In genomic region chr14:72607386-72608125, GRCh38 we compare ENCODE assay signal across 11 cellular contexts.
DNase-seq lines count a peak whose midpoint lies in the region; ATAC-seq and TF ChIP-seq lines count a peak whose summit lies in the region.
"Had no signal": no experiment of that assay in that cellular context is flagged by ENCODE, and none has a peak within 500 bp of the region (broad histone marks: within the 10 kb centered on the region; RNA-seq: fewer than 3 reads in every experiment).

No MANE protein-coding gene starts in this region.

- H3K79me2 ChIP-seq in neural progenitor cell (ENCODE audit: low read depth) = no peaks in the 10 kb centered on the region

- H3K4me1 ChIP-seq in endodermal cell (ENCODE audit: control insufficient read depth, insufficient read depth, low read length) (no peaks in the 10 kb centered on the region), neural progenitor cell (no peaks in the 10 kb centered on the region), uterus (no peaks in the 10 kb centered on the region), foreskin keratinocyte (peaks cover 5% of the 10 kb centered on the region)
- H3K4me1 ChIP-seq: testis had no signal

- no peak overlapping the region for H2AFZ ChIP-seq in neural progenitor cell (replicated peaks)

- peaks cover 5% of the 10 kb centered on the region for H3K27me3 Mint-ChIP-seq in endodermal cell (ENCODE audit: insufficient read depth)
- H3K27me3 Mint-ChIP-seq in neural progenitor cell (ENCODE audit: insufficient read depth, low read depth) = peaks cover 5% of the 10 kb centered on the region

- intact Hi-C loops in uterus (cut with DNase I; ENCODE audit: low total_unique reads) = no loop called here

- H3K4me2 ChIP-seq in neural progenitor cell = no peak overlapping the region

- H3K4me3 ChIP-seq in endodermal cell (ENCODE audit: low read length) (no peak overlapping the region), neural progenitor cell (no peak overlapping the region), uterus (no peak overlapping the region)
- H3K4me3 ChIP-seq: testis had no signal

- H3K27me3 ChIP-seq in endodermal cell (ENCODE audit: control insufficient read depth, insufficient read depth, low read length, poor library complexity, severe bottlenecking) (no peaks in the 10 kb centered on the region), neural progenitor cell (no peaks in the 10 kb centered on the region), uterus (no peaks in the 10 kb centered on the region), foreskin keratinocyte (no peaks in the 10 kb centered on the region)
- H3K27me3 ChIP-seq: testis had no signal

- H4K20me1 ChIP-seq in neural progenitor cell (ENCODE audit: low read depth) = no peaks in the 10 kb centered on the region

- DNase-seq in EL (peak; percentile 80), NCI-H524 treated with DMSO at 0.1 percent for 48 hours (lab: John Stamatoyannopoulos, UW) (peak; percentile 92), endodermal cell (peak; percentile 21), neural progenitor cell (ENCODE audit: low spot score) (no peak), uterus (no peak), foreskin keratinocyte (no peak)
- DNase-seq: activated gamma-delta T cell treated with Interleukin-2 at 50 U/mL for 16 hours, testis had no signal

- no peaks in the 10 kb centered on the region for H3K9me3 Mint-ChIP-seq in endodermal cell
- peaks cover 8% of the 10 kb centered on the region for H3K9me3 Mint-ChIP-seq in neural progenitor cell
- H3K9me3 Mint-ChIP-seq: naive thymus-derived CD4-positive, alpha-beta T cell had no signal

- WGBS in endodermal cell (ENCODE audit: insufficient coverage in 1 of 2, insufficient read length in 1 of 2), 2 experiments = 92 to 98% methylated on average over 9 to 12 of the region's 12 CpGs

- TF ChIP-seq CTCF in endodermal cell (conservative IDR thresholded peaks at IDR 0.05) (no peak), neural progenitor cell (IDR thresholded peaks at IDR 0.05) (no peak), uterus (IDR thresholded peaks at IDR 0.05) (no peak), foreskin keratinocyte (conservative IDR thresholded peaks at IDR 0.05) (no peak)

- no peak overlapping the region for H3K9ac ChIP-seq in endodermal cell (ENCODE audit: extremely low read depth, low read length, poor library complexity, severe bottlenecking)
- H3K9ac ChIP-seq in neural progenitor cell = no peak overlapping the region

- no peaks in the 10 kb centered on the region for H3K36me3 ChIP-seq in endodermal cell (ENCODE audit: control insufficient read depth, insufficient read depth, low read length)
- no peaks in the 10 kb centered on the region for H3K36me3 ChIP-seq in neural progenitor cell
- no peaks in the 10 kb centered on the region for H3K36me3 ChIP-seq in uterus

- no peak overlapping the region for H3K27ac ChIP-seq in endodermal cell (ENCODE audit: low read depth, low read length)
- no peak overlapping the region for H3K27ac ChIP-seq in neural progenitor cell
- no peak overlapping the region for H3K27ac ChIP-seq in uterus
- H3K27ac ChIP-seq in foreskin keratinocyte = no peak overlapping the region
- H3K27ac ChIP-seq: testis had no signal

- H3K27ac Mint-ChIP-seq in endodermal cell = no peak overlapping the region
- peak overlapping the region; percentile 34 for H3K27ac Mint-ChIP-seq in neural progenitor cell
- H3K27ac Mint-ChIP-seq: naive thymus-derived CD4-positive, alpha-beta T cell had no signal

- ATAC-seq in HG03135 (IDR thresholded peaks at IDR 0.05; ENCODE audit: unreplicated experiment) (no peak), foreskin keratinocyte (no peak), GM18909 (IDR thresholded peaks at IDR 0.05; ENCODE audit: poor library complexity, unreplicated experiment) (no peak)
- ATAC-seq: naive thymus-derived CD4-positive, alpha-beta T cell had no signal

- no peak overlapping the region for H3K4me3 Mint-ChIP-seq in endodermal cell
- H3K4me3 Mint-ChIP-seq in neural progenitor cell = peak overlapping the region; percentile 44
- H3K4me3 Mint-ChIP-seq: naive thymus-derived CD4-positive, alpha-beta T cell had no signal

- H3F3A ChIP-seq in neural progenitor cell (ENCODE audit: low read depth) = no peaks in the 10 kb centered on the region

- TF ChIP-seq POLR2A in uterus (IDR thresholded peaks at IDR 0.05) = no peak

- H3K9me3 ChIP-seq in endodermal cell (ENCODE audit: control insufficient read depth, low read length) (no peaks in the 10 kb centered on the region), neural progenitor cell (ENCODE audit: low read depth) (no peaks in the 10 kb centered on the region), uterus (no peaks in the 10 kb centered on the region)
- H3K9me3 ChIP-seq: testis had no signal

- H3K36me3 Mint-ChIP-seq in endodermal cell (ENCODE audit: low read depth) (no peaks in the 10 kb centered on the region), neural progenitor cell (no peaks in the 10 kb centered on the region)
- H3K36me3 Mint-ChIP-seq: naive thymus-derived CD4-positive, alpha-beta T cell had no signal

- H3K4me1 Mint-ChIP-seq in endodermal cell = no peaks in the 10 kb centered on the region
- peaks cover 32% of the 10 kb centered on the region for H3K4me1 Mint-ChIP-seq in neural progenitor cell

Comparison
In these comparisons a context has a peak if more than half of its experiments do, and no peak if none do; other contexts are left out.
1. DNase-seq: peak in EL (single experiment), NCI-H524 treated with DMSO at 0.1 percent for 48 hours (single experiment) and endodermal cell (single experiment); none in neural progenitor cell (single experiment), uterus (0 of 2) and foreskin keratinocyte (0 of 2).